Comparison of ENCODE assay signal across 23 cellular contexts in the genomic region with DNA sequence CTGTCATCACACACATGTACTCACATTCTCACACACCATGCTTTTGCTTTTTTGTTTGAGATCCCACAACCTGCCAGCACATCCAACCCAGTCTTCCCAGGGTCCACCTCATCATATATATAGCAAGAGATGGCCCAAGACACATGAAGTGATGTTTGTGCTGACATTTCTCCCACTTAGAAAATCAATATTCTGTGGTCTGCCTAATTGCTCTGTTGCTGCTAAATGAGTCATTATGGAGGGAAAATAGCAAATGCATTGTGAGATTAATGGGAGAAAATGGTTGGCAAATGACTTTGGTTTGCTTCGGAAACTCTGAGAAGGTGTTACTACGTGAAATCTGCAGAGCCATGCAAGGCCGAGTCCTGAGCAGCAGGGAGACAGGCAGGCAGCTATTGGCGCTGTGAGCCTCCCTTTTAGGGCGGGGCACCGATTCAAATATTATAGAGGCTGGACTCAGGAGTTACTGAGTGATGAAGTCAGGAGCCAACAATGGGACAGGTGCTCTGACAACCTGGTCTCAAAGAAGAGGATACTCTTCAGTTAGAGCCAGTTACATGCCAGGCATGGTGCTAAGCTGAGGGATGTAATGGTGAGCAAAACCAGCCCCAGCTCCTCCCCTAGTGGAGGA.
DNase-seq lines count a peak whose midpoint lies in the region; ATAC-seq, FAIRE-seq and TF ChIP-seq lines count a peak whose summit lies in the region.
"Had no signal": no experiment of that assay in that cellular context is flagged by ENCODE, and none has a peak within 500 bp of the region (broad histone marks: within the 10 kb centered on the region; RNA-seq: fewer than 3 reads in every experiment).

No MANE protein-coding gene starts in this region.

- H3K36me3 ChIP-seq in Loucy (ENCODE audit: insufficient read depth, low read length): peaks cover 4% of the 10 kb centered on the region; the same call in 1 of the 2 replicates
- H3K36me3 ChIP-seq: HAP-1, Peyer's patch had no signal

- no peak overlapping the region for H3K9ac ChIP-seq in Loucy (ENCODE audit: low read depth, low read length, poor library complexity, severe bottlenecking)

- H3K4me2 ChIP-seq in Loucy (ENCODE audit: low read depth, low read length, poor library complexity, severe bottlenecking): no peak overlapping the region

- no peaks in the 10 kb centered on the region for H3K9me3 Mint-ChIP-seq in endothelial cell (ENCODE audit: unreplicated experiment)

- DNase-seq in GM12891 (ENCODE audit: insufficient read length, low spot score): no peak
- DNase-seq in NCI-H774 (lab: John Stamatoyannopoulos, UW): peak; percentile 14
- no peak for DNase-seq in endothelial cell (ENCODE audit: low spot score)
- no peak for DNase-seq in middle frontal gyrus (ENCODE audit: extremely low spot score, low spot score)
- DNase-seq: ACHN, AML-193, COR-L47, EL, KBM-7, NCI-H1092 treated with DMSO at 0.1 percent for 48 hours, NCI-H2081, NCI-H226, NCI-H82, Peyer's patch, SHP77 had no signal

- H3K9me2 ChIP-seq in Loucy (replicated peaks; ENCODE audit: low read depth, low read length): no peaks in the 10 kb centered on the region

- H3K9me3 ChIP-seq in Loucy (ENCODE audit: insufficient read depth, low read depth, low read length): no peaks in the 10 kb centered on the region
- H3K9me3 ChIP-seq: HAP-1, Peyer's patch had no signal

- peaks cover 93% of the 10 kb centered on the region; the same call in 1 of the 2 replicates for H3K79me2 ChIP-seq in Loucy (ENCODE audit: insufficient read depth, low read length)

- ATAC-seq in GM21390 (IDR thresholded peaks at IDR 0.05; ENCODE audit: unreplicated experiment): no peak
- ATAC-seq in HG03280 (IDR thresholded peaks at IDR 0.05; ENCODE audit: unreplicated experiment): no peak
- no peak for ATAC-seq in HG03439 (IDR thresholded peaks at IDR 0.05; ENCODE audit: unreplicated experiment)
- ATAC-seq: SK-N-SH treated with all-trans-retinoic acid at 6 μM for 48 hours had no signal

- H3K27ac Mint-ChIP-seq in endothelial cell (ENCODE audit: unreplicated experiment): peak overlapping the region; percentile 8

- peaks cover 14% of the 10 kb centered on the region for H3K27me3 Mint-ChIP-seq in endothelial cell (ENCODE audit: unreplicated experiment)

- no peak overlapping the region for H2AFZ ChIP-seq in Loucy (ENCODE audit: low read length)

- TF ChIP-seq POLR2A in GM12891 (IDR thresholded peaks at IDR 0.05; ENCODE audit: low read depth, low read length): no peak

- TF ChIP-seq CTCF in Loucy (conservative IDR thresholded peaks at IDR 0.05; ENCODE audit: low read length) (0 out of 2 replicates have a peak, but pooled peaks have one; percentile 12), endothelial cell (IDR thresholded peaks at IDR 0.05; ENCODE audit: unreplicated experiment) (no peak)

- H4K20me1 ChIP-seq in Loucy (ENCODE audit: insufficient read depth, low read length, poor library complexity, severe bottlenecking): no peaks in the 10 kb centered on the region

- H3K4me1 ChIP-seq in Loucy (ENCODE audit: insufficient read depth, low read length, poor library complexity, severe bottlenecking): peaks cover 10% of the 10 kb centered on the region
- H3K4me1 ChIP-seq: HAP-1 had no signal

- peaks cover 31% of the 10 kb centered on the region for H3K4me1 Mint-ChIP-seq in endothelial cell (ENCODE audit: unreplicated experiment)

- peak overlapping the region; percentile 2 for H3K4me3 Mint-ChIP-seq in endothelial cell (ENCODE audit: unreplicated experiment)
- H3K4me3 Mint-ChIP-seq: CD14-positive monocyte had no signal

- FAIRE-seq in GM12891 (lab: Jason Lieb, UNC): peak; percentile 16
- FAIRE-seq: GM19239 had no signal

- peaks cover 17% of the 10 kb centered on the region for H3K36me3 Mint-ChIP-seq in endothelial cell (ENCODE audit: low read depth, unreplicated experiment)
- H3K36me3 Mint-ChIP-seq: CD14-positive monocyte had no signal

- H3F3A ChIP-seq in Loucy (ENCODE audit: low read depth): no peaks in the 10 kb centered on the region

- H3K4me3 ChIP-seq in Loucy (ENCODE audit: low read length, poor library complexity, severe bottlenecking): no peak overlapping the region
- H3K4me3 ChIP-seq: HAP-1, Peyer's patch had no signal

- H3K27me3 ChIP-seq in Loucy (ENCODE audit: insufficient read depth, low read length, poor library complexity, severe bottlenecking): no peaks in the 10 kb centered on the region
- H3K27me3 ChIP-seq: Peyer's patch had no signal

TF ChIP-seq in GM12891, 5 proteins besides CTCF, POLR2A, EP300 and RAD21:
- no peak for TF ChIP-seq POU2F2 (IDR thresholded peaks at IDR 0.05; ENCODE audit: low read depth, low read length)
- no peak for TF ChIP-seq PAX5 (IDR thresholded peaks at IDR 0.05; ENCODE audit: insufficient read depth, low read length, severe bottlenecking)
- TF ChIP-seq POLR2AphosphoS5 (IDR thresholded peaks at IDR 0.05; ENCODE audit: low read depth, low read length): no peak
- no peak for TF ChIP-seq SPI1 (IDR thresholded peaks at IDR 0.05; ENCODE audit: low read depth, low read length)
- TF ChIP-seq TAF1 (IDR thresholded peaks at IDR 0.05; ENCODE audit: low read depth, low read length): no peak
